ENCODE assay signal across 17 cellular contexts in genomic region chr15:57437564-57437963, GRCh38.
DNase-seq lines count a peak whose midpoint lies in the region; ATAC-seq and TF ChIP-seq lines count a peak whose summit lies in the region.
"Had no signal": no experiment of that assay in that cellular context is flagged by ENCODE, and none has a peak within 500 bp of the region (broad histone marks: within the 10 kb centered on the region; RNA-seq: fewer than 3 reads in every experiment).

No MANE protein-coding gene starts in this region.

- no peak for TF ChIP-seq POLR2A in right lobe of liver (IDR thresholded peaks at IDR 0.05)

- TF ChIP-seq CTCF in right lobe of liver (IDR thresholded peaks at IDR 0.05) = no peak

- intact Hi-C loops in right lobe of liver (cut with DNase I) (no loop called here), sciatic nerve (cut with DNase I) (no loop called here)

- H3K36me3 ChIP-seq in right lobe of liver (peaks cover 0 to 4% (median 1%) of the 10 kb centered on the region in 4 donors), SJCRH30 (no peaks in the 10 kb centered on the region)
- H3K36me3 ChIP-seq: BE2C had no signal

- no peaks in the 10 kb centered on the region for H3K9me3 ChIP-seq in right lobe of liver
- H3K9me3 ChIP-seq in SJCRH30 (replicated peaks) = no peaks in the 10 kb centered on the region
- H3K9me3 ChIP-seq: BE2C had no signal

- peak; percentile 88 to 95 (median 95) for ATAC-seq in right lobe of liver
- peak; percentile 69 for ATAC-seq in sciatic nerve
- ATAC-seq: GM12878, HCT116 had no signal

- H3K27me3 ChIP-seq in right lobe of liver (no peaks in the 10 kb centered on the region), SJCRH30 (no peaks in the 10 kb centered on the region)

- WGBS in right lobe of liver (ENCODE audit: insufficient coverage, low coverage, low lambda C conversion rate, missing lambda C conversion rate) = 35% methylated on average over 3 of the region's 3 CpGs

- H3K4me3 ChIP-seq in right lobe of liver = no peak overlapping the region
- H3K4me3 ChIP-seq in SJCRH30 = no peak overlapping the region
- H3K4me3 ChIP-seq: GM12878 had no signal

- H3K4me1 ChIP-seq in right lobe of liver = peaks cover 0 to 35% (median 9%) of the 10 kb centered on the region in 4 donors
- peaks cover 39% of the 10 kb centered on the region for H3K4me1 ChIP-seq in SJCRH30
- H3K4me1 ChIP-seq: BE2C had no signal

- H3K27ac ChIP-seq in caudate nucleus (ENCODE audit: low read depth, low read length) = peak overlapping the region; percentile 20
- H3K27ac ChIP-seq in right lobe of liver = peak overlapping the region; percentile 58 to 84 (median 72)
- no peak overlapping the region for H3K27ac ChIP-seq in SJCRH30

- DNase-seq in M059J (ENCODE audit: low read depth) (peak; percentile 9), caudate nucleus (lab: John Stamatoyannopoulos, UW) (no peak), right lobe of liver (peak; percentile 79 to 92 (median 91)), sciatic nerve (ENCODE audit: low spot score) (no peak), SJCRH30 (no peak), 8988T (no peak)
- DNase-seq: ACHN; BE2C; C1 segment of cervical spinal cord; CD4-positive, CD25-positive, alpha-beta regulatory T cell; DND-41; EL; GOT3; H7; HFFc6 had no signal

Comparison
In these comparisons a context has a peak if more than half of its experiments do, and no peak if none do; other contexts are left out.
1. DNase-seq: peak in M059J (single experiment) and right lobe of liver (3 of 3); none in caudate nucleus (0 of 61), sciatic nerve (single experiment), SJCRH30 (0 of 2) and 8988T (single experiment).